In genomic region chr4:159159611-159160010, GRCh38 we compare ENCODE assay signal across 15 cellular contexts.
"Had no signal": no experiment of that assay in that cellular context is flagged by ENCODE, and none has a peak within 500 bp of the region (broad histone marks: within the 10 kb centered on the region; RNA-seq: fewer than 3 reads in every experiment).

No MANE protein-coding gene starts in this region.

- H3K27me3 Mint-ChIP-seq: activated naive CD8-positive, alpha-beta T cell treated with anti-CD3 and anti-CD28 coated beads for 36 hours had no signal

- H3K27ac Mint-ChIP-seq: activated naive CD8-positive, alpha-beta T cell treated with anti-CD3 and anti-CD28 coated beads for 36 hours; activated T-helper 1 cell treated with anti-CD3 and anti-CD28 coated beads, Interleukin-12 subunit alpha, Interleukin-12 subunit beta, Interleukin-2, Interleukin-4 antibody, amounts not matched to agents 30 ng/mL and 10 ng/mL and 1 ng/mL, durations not matched to agents 14 hours and 24 hours and 36 hours; stimulated activated memory B cell treated with anti-CD40 and anti-IgM and Interleukin-4, amounts not matched to agents 10 μg/mL and 1 μg/mL and 100 μg/mL, for 72 hours had no signal

- ATAC-seq: activated CD4-positive, CD25-positive, alpha-beta regulatory T cell treated with anti-CD3 and anti-CD28 coated beads, Interleukin-2, amount 50 U/mL, for 24 hours; body of pancreas; foreskin keratinocyte; heart left ventricle; stimulated activated memory B cell treated with anti-CD40 and anti-IgM and Interleukin-4, amounts not matched to agents 10 μg/mL and 1 μg/mL and 100 μg/mL, for 72 hours had no signal

- H3K36me3 Mint-ChIP-seq: activated naive CD8-positive, alpha-beta T cell treated with anti-CD3 and anti-CD28 coated beads for 36 hours; stimulated activated memory B cell treated with anti-CD40 and anti-IgM and Interleukin-4, amounts not matched to agents 10 μg/mL and 1 μg/mL and 100 μg/mL, for 72 hours had no signal

- H3K9me3 Mint-ChIP-seq: activated naive CD8-positive, alpha-beta T cell treated with anti-CD3 and anti-CD28 coated beads for 36 hours; activated T-helper 1 cell treated with anti-CD3 and anti-CD28 coated beads, Interleukin-12 subunit alpha, Interleukin-12 subunit beta, Interleukin-2, Interleukin-4 antibody, amounts not matched to agents 30 ng/mL and 10 ng/mL and 1 ng/mL, durations not matched to agents 14 hours and 24 hours and 36 hours; neural crest cell; stimulated activated memory B cell treated with anti-CD40 and anti-IgM and Interleukin-4, amounts not matched to agents 10 μg/mL and 1 μg/mL and 100 μg/mL, for 72 hours had no signal

- DNase-seq: activated CD4-positive, alpha-beta T cell treated with anti-CD3 and anti-CD28 coated beads, Interleukin-2, amount 50 U/mL, for 1 hour; activated naive CD8-positive, alpha-beta T cell treated with anti-CD3 and anti-CD28 coated beads for 36 hours; amygdala; body of pancreas; caudate nucleus; effector CD4-positive, alpha-beta T cell; foreskin keratinocyte; heart left ventricle; midbrain; stimulated activated CD4-positive, alpha-beta T cell treated with anti-CD3 and anti-CD28 coated beads, Interleukin-2, amount 100 ng/mL, for 48 hours; T1000 had no signal

- H3K4me3 Mint-ChIP-seq: activated naive CD8-positive, alpha-beta T cell treated with anti-CD3 and anti-CD28 coated beads for 36 hours; activated T-helper 1 cell treated with anti-CD3 and anti-CD28 coated beads, Interleukin-12 subunit alpha, Interleukin-12 subunit beta, Interleukin-2, Interleukin-4 antibody, amounts not matched to agents 30 ng/mL and 10 ng/mL and 1 ng/mL, durations not matched to agents 14 hours and 24 hours and 36 hours; neural crest cell; stimulated activated memory B cell treated with anti-CD40 and anti-IgM and Interleukin-4, amounts not matched to agents 10 μg/mL and 1 μg/mL and 100 μg/mL, for 72 hours had no signal
